13 cellular contexts compared by ENCODE assay signal in the genomic region with DNA sequence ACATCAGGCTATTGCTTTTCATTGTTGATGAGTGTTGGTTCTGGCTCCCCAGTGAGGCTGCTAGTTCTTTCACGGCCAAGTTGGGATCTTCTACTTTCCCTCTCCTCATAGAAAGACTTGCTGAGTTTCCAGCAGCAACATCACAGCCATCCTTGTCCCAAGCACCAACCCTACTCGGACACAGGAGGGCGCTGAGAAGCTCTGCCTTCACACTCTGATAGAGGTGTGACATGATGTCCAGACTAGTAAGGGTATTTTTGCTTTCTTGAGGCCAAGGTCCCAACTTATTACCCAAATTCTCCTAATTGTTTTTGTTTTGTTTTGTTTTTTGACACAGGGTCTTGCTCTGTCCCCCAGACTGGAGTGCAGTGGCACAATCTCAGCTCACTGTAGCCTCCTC. TPM values are rescaled to one million over a fixed set of nuclear protein-coding genes. Genes with fewer than 3 reads are reported as not detected.
DNase-seq lines count a peak whose midpoint lies in the region; ATAC-seq and TF ChIP-seq lines count a peak whose summit lies in the region.
"Had no signal": no experiment of that assay in that cellular context is flagged by ENCODE, and none has a peak within 500 bp of the region (broad histone marks: within the 10 kb centered on the region; RNA-seq: fewer than 3 reads in every experiment).

No MANE protein-coding gene starts in this region.

- DNase-seq in A673 (ENCODE audit: low spot score) = peak; percentile 40
- DNase-seq in EL = peak; percentile 31
- DNase-seq in cerebellar cortex (ENCODE audit: low spot score) = peak; percentile 19
- DNase-seq in CD8-positive, alpha-beta memory T cell = no peak
- no peak for DNase-seq in hypothalamus (lab: John Stamatoyannopoulos, UW)
- DNase-seq in mucosa of gallbladder (ENCODE audit: low spot score) = no peak
- DNase-seq: activated gamma-delta T cell; HCEC 1CT; naive thymus-derived CD4-positive, alpha-beta T cell had no signal

- TF ChIP-seq CTCF in A673 (conservative IDR thresholded peaks at IDR 0.05; ENCODE audit: low read depth, low read length) (peak; percentile 62), Loucy (conservative IDR thresholded peaks at IDR 0.05; ENCODE audit: low read length) (peak; percentile 79)

- H3K9me3 ChIP-seq in A673 (ENCODE audit: low read depth, low read length, poor library complexity, severe bottlenecking) = no peaks in the 10 kb centered on the region
- no peaks in the 10 kb centered on the region for H3K9me3 ChIP-seq in Loucy (ENCODE audit: insufficient read depth, low read depth, low read length)
- no peaks in the 10 kb centered on the region for H3K9me3 ChIP-seq in CD8-positive, alpha-beta memory T cell (ENCODE audit: low read length)
- H3K9me3 ChIP-seq: SJCRH30 had no signal

- no peak overlapping the region for H3K4me3 Mint-ChIP-seq in CD8-positive, alpha-beta memory T cell
- H3K4me3 Mint-ChIP-seq: naive thymus-derived CD4-positive, alpha-beta T cell had no signal

- no peak overlapping the region for H3K9ac ChIP-seq in Loucy (ENCODE audit: low read depth, low read length, poor library complexity, severe bottlenecking)

- H3K9me3 Mint-ChIP-seq in CD8-positive, alpha-beta memory T cell = no peaks in the 10 kb centered on the region
- H3K9me3 Mint-ChIP-seq: naive thymus-derived CD4-positive, alpha-beta T cell had no signal

- no peaks in the 10 kb centered on the region for H3F3A ChIP-seq in Loucy (ENCODE audit: low read depth)

- H2AFZ ChIP-seq in Loucy (ENCODE audit: low read length) = no peak overlapping the region

- H3K4me3 ChIP-seq in A673 (ENCODE audit: low read depth, low read length, poor library complexity, severe bottlenecking) = no peak overlapping the region
- no peak overlapping the region for H3K4me3 ChIP-seq in Loucy (ENCODE audit: low read length, poor library complexity, severe bottlenecking)
- no peak overlapping the region for H3K4me3 ChIP-seq in CD8-positive, alpha-beta memory T cell (ENCODE audit: low read length)
- H3K4me3 ChIP-seq: SJCRH30 had no signal

- no TSS peak for BruUV-seq in A673 (replicated peaks; lab: Mats Ljungman, UMichigan)

- no peaks in the 10 kb centered on the region for H3K4me1 Mint-ChIP-seq in CD8-positive, alpha-beta memory T cell
- H3K4me1 Mint-ChIP-seq: naive thymus-derived CD4-positive, alpha-beta T cell had no signal

- H3K27ac ChIP-seq in A673 (ENCODE audit: low read depth, low read length, poor library complexity, severe bottlenecking) = no peak overlapping the region
- no peak overlapping the region for H3K27ac ChIP-seq in CD8-positive, alpha-beta memory T cell (ENCODE audit: low read depth, low read length)
- H3K27ac ChIP-seq: SJCRH30 had no signal

- no peak for ATAC-seq in HG02763 (IDR thresholded peaks at IDR 0.05; ENCODE audit: unreplicated experiment)
- ATAC-seq: naive thymus-derived CD4-positive, alpha-beta T cell had no signal

- H3K27me3 ChIP-seq in A673 (replicated peaks; ENCODE audit: insufficient read depth, low read depth, low read length, poor library complexity) (no peaks in the 10 kb centered on the region), Loucy (ENCODE audit: insufficient read depth, low read length, poor library complexity, severe bottlenecking) (no peaks in the 10 kb centered on the region)
- no peaks in the 10 kb centered on the region for H3K27me3 ChIP-seq in CD8-positive, alpha-beta memory T cell (ENCODE audit: insufficient read depth, low read length, poor library complexity, severe bottlenecking)
- H3K27me3 ChIP-seq: SJCRH30 had no signal

- peaks cover 7 to 36% of the 10 kb centered on the region in 2 donors for H3K27me3 Mint-ChIP-seq in CD8-positive, alpha-beta memory T cell

- CTCF ChIA-PET in A673 (lab: Charles Lee) = no interaction called here
- CTCF ChIA-PET in CD8-positive, alpha-beta memory T cell (lab: Charles Lee) = no interaction called here

- H3K4me2 ChIP-seq in Loucy (ENCODE audit: low read depth, low read length, poor library complexity, severe bottlenecking) = no peak overlapping the region

- no peaks in the 10 kb centered on the region for H3K9me2 ChIP-seq in Loucy (replicated peaks; ENCODE audit: low read depth, low read length)

- no peaks in the 10 kb centered on the region for H3K36me3 Mint-ChIP-seq in CD8-positive, alpha-beta memory T cell
- H3K36me3 Mint-ChIP-seq: naive thymus-derived CD4-positive, alpha-beta T cell had no signal

- no peaks in the 10 kb centered on the region for H3K79me2 ChIP-seq in Loucy (ENCODE audit: insufficient read depth, low read length)

- H3K36me3 ChIP-seq in A673 (ENCODE audit: insufficient read depth, low read length, poor library complexity, severe bottlenecking) (no peaks in the 10 kb centered on the region), Loucy (ENCODE audit: insufficient read depth, low read length) (no peaks in the 10 kb centered on the region)
- no peaks in the 10 kb centered on the region for H3K36me3 ChIP-seq in CD8-positive, alpha-beta memory T cell (ENCODE audit: insufficient read depth, low read length)
- H3K36me3 ChIP-seq: SJCRH30 had no signal

- no peaks in the 10 kb centered on the region for H4K20me1 ChIP-seq in Loucy (ENCODE audit: insufficient read depth, low read length, poor library complexity, severe bottlenecking)

- H3K27ac Mint-ChIP-seq in CD8-positive, alpha-beta memory T cell = no peak overlapping the region
- H3K27ac Mint-ChIP-seq: naive thymus-derived CD4-positive, alpha-beta T cell had no signal

- POLR2A ChIA-PET in A673 (lab: Charles Lee; ENCODE audit: low non-redundant PET) = no interaction called here
- POLR2A ChIA-PET in CD8-positive, alpha-beta memory T cell (lab: Charles Lee) = no interaction called here

- intact Hi-C loops in A673 (cut with micrococcal nuclease; ENCODE audit: unreplicated experiment) = no loop called here

- no peaks in the 10 kb centered on the region for H3K4me1 ChIP-seq in A673 (ENCODE audit: insufficient read depth, low read length, poor library complexity, severe bottlenecking)
- no peaks in the 10 kb centered on the region for H3K4me1 ChIP-seq in Loucy (ENCODE audit: insufficient read depth, low read length, poor library complexity, severe bottlenecking)
- no peaks in the 10 kb centered on the region for H3K4me1 ChIP-seq in CD8-positive, alpha-beta memory T cell (ENCODE audit: insufficient read depth, low read length)
- H3K4me1 ChIP-seq: SJCRH30 had no signal

RNA-seq across cellular contexts. Expression of a gene that starts 3.0 kb away (rescaled TPM):
- total RNA-seq in A673 (2021) (0.17 and 0.24 TPM in 2 replicates), mucosa of gallbladder (not detected)
- total RNA-seq in CD8-positive, alpha-beta memory T cell = not detected
- polyA plus RNA-seq in CD8-positive, alpha-beta memory T cell = not detected
- total RNA-seq: LHCN-M2, SJCRH30 had no signal
- polyA plus RNA-seq: naive thymus-derived CD4-positive, alpha-beta T cell had no signal

Comparison
In these comparisons a context has a peak if more than half of its experiments do, and no peak if none do; other contexts are left out.
1. DNase-seq: peak in A673 (single experiment), EL (single experiment) and cerebellar cortex (single experiment); none in CD8-positive, alpha-beta memory T cell (0 of 5), hypothalamus (0 of 51) and mucosa of gallbladder (single experiment).